In genomic region chr14:105301103-105301914, GRCh38 we compare ENCODE assay signal across 8 cellular contexts. TPM values are rescaled to one million over a fixed set of nuclear protein-coding genes. Genes with fewer than 3 reads are reported as not detected.
DNase-seq lines count a peak whose midpoint lies in the region; ATAC-seq and TF ChIP-seq lines count a peak whose summit lies in the region.

No MANE protein-coding gene starts in this region.

- H3K27me3 ChIP-seq in Panc1 (ENCODE audit: control insufficient read depth, insufficient read depth, low read length): no peaks in the 10 kb centered on the region
- H3K27me3 ChIP-seq in esophagus muscularis mucosa: no peaks in the 10 kb centered on the region
- H3K27me3 ChIP-seq in muscle layer of duodenum (ENCODE audit: low read depth, low read length): no peaks in the 10 kb centered on the region

- DNase-seq in DMS53 treated with DMSO at 0.1 percent for 48 hours (lab: John Stamatoyannopoulos, UW; ENCODE audit: unreplicated experiment) (peak; percentile 84), KG1 (lab: John Stamatoyannopoulos, UW) (peak; percentile 90), Panc1 (ENCODE audit: low read depth, low spot score) (peak; percentile 61), esophagus muscularis mucosa (ENCODE audit: extremely low spot score) (peak; percentile 99)
- peak; percentile 99 for DNase-seq in activated T-cell treated with anti-CD3 and anti-CD28 coated beads, Interleukin-2, amount 50 U/mL, for 72 hours
- peak; percentile 99 for DNase-seq in stimulated activated CD8-positive, alpha-beta memory T cell treated with anti-CD3 and anti-CD28 coated beads, Interleukin-7, amount 100 ng/mL, for 1 hour (ENCODE audit: low read depth in 2 of 2)

- H3K36me3 Mint-ChIP-seq in activated T-cell treated with anti-CD3 and anti-CD28 coated beads, Interleukin-2, amount 50 U/mL, for 72 hours (ENCODE audit: insufficient read depth in 2 of 2): peaks cover 3 to 4% of the 10 kb centered on the region in 2 donors

- no peak for TF ChIP-seq POLR2A in esophagus muscularis mucosa (IDR thresholded peaks at IDR 0.05; ENCODE audit: low read depth)

- H3K27ac ChIP-seq in Panc1 (ENCODE audit: low read length): 0 out of 2 replicates have a peak overlapping the region, but pooled peaks have one; percentile 57
- H3K27ac ChIP-seq in esophagus muscularis mucosa (replicated peaks in 1 of 4): peak overlapping the region; percentile 93 to 98 (median 95)
- no peak overlapping the region for H3K27ac ChIP-seq in muscle layer of duodenum (ENCODE audit: low read length)

- CTCF ChIA-PET in Panc1 (lab: Charles Lee): interaction anchor here (0.7 to 0.9 kb wide), 2 partner anchors 51 to 126 kb away, joined by 3 to 9 read pairs; no protein-coding TSS in a partner anchor

- H3K36me3 ChIP-seq in Panc1 (ENCODE audit: control insufficient read depth, insufficient read depth, low read length) (no peaks in the 10 kb centered on the region; the same call in 1 of the 2 replicates), esophagus muscularis mucosa (no peaks in the 10 kb centered on the region), muscle layer of duodenum (ENCODE audit: control insufficient read depth in 1 of 2, insufficient read depth in 2 of 2, low read length in 2 of 2) (no peaks in the 10 kb centered on the region)

- ATAC-seq in GM21723 (IDR thresholded peaks at IDR 0.05; ENCODE audit: unreplicated experiment) (peak; percentile 62), Panc1 (peak; percentile 90)
- ATAC-seq in activated T-cell treated with anti-CD3 and anti-CD28 coated beads, Interleukin-2, amount 50 U/mL, for 72 hours (replicated peaks in 1 of 2): peak; percentile 80 to 82

- POLR2A ChIA-PET in Panc1 (lab: Charles Lee): interaction anchor here (0.9 kb wide), 1 partner anchor 13 kb away, joined by 3 read pairs; the partner anchor contains the start of gene PACS2

- WGBS in esophagus muscularis mucosa: 14% methylated on average over 25 of the region's 65 CpGs

- in situ Hi-C loops in Panc1 (cut with HindIII; ENCODE audit: low pct_unique_long_range_greater_than_20kb, low sequenced_read_pairs): no loop called here

- H3K27me3 Mint-ChIP-seq in activated T-cell treated with anti-CD3 and anti-CD28 coated beads, Interleukin-2, amount 50 U/mL, for 72 hours (ENCODE audit: low read depth): no peaks in the 10 kb centered on the region

- H3K27ac Mint-ChIP-seq in activated T-cell treated with anti-CD3 and anti-CD28 coated beads, Interleukin-2, amount 50 U/mL, for 72 hours: peak overlapping the region; percentile 89

- H3K4me3 ChIP-seq in Panc1 (ENCODE audit: low read depth in 2 of 2, low read length in 2 of 2) (peak overlapping the region; percentile 54 to 71), esophagus muscularis mucosa (peak overlapping the region; percentile 64 to 85 (median 82)), muscle layer of duodenum (ENCODE audit: low read depth in 1 of 2, low read length in 2 of 2) (peak overlapping the region; percentile 57 to 85)

- TF ChIP-seq CTCF in Panc1 (IDR thresholded peaks at IDR 0.05): no peak
- TF ChIP-seq CTCF in esophagus muscularis mucosa (IDR thresholded peaks at IDR 0.05): no peak

- BruUV-seq in Panc1 (replicated peaks; lab: Mats Ljungman, UMichigan): no TSS peak

- intact Hi-C loops in Panc1 (cut with micrococcal nuclease; ENCODE audit: unreplicated experiment): no loop called here
- intact Hi-C loops in esophagus muscularis mucosa (cut with DNase I): no loop called here

- H3K9me3 ChIP-seq in Panc1 (ENCODE audit: control insufficient read depth, insufficient read depth, low read depth, low read length) (no peaks in the 10 kb centered on the region), esophagus muscularis mucosa (no peaks in the 10 kb centered on the region), muscle layer of duodenum (ENCODE audit: control insufficient read depth in 1 of 2, low read length in 2 of 2) (no peaks in the 10 kb centered on the region)

- H3K4me1 Mint-ChIP-seq in activated T-cell treated with anti-CD3 and anti-CD28 coated beads, Interleukin-2, amount 50 U/mL, for 72 hours (ENCODE audit: low read depth): peaks cover 55% of the 10 kb centered on the region

- TF ChIP-seq EP300 in esophagus muscularis mucosa (IDR thresholded peaks at IDR 0.05): no peak

- H3K4me1 ChIP-seq in Panc1 (ENCODE audit: control insufficient read depth, insufficient read depth, low read length) (no peaks in the 10 kb centered on the region), esophagus muscularis mucosa (peaks cover 18 to 32% (median 28%) of the 10 kb centered on the region in 4 donors), muscle layer of duodenum (ENCODE audit: control insufficient read depth in 1 of 2, insufficient read depth in 2 of 2, low read length in 2 of 2) (peaks cover 6 to 17% of the 10 kb centered on the region in 2 donors)

- H3K4me3 Mint-ChIP-seq in activated T-cell treated with anti-CD3 and anti-CD28 coated beads, Interleukin-2, amount 50 U/mL, for 72 hours: peak overlapping the region; percentile 85 to 94

- H3K9me3 Mint-ChIP-seq in activated T-cell treated with anti-CD3 and anti-CD28 coated beads, Interleukin-2, amount 50 U/mL, for 72 hours: no peaks in the 10 kb centered on the region

RNA-seq across cellular contexts. Expression of gene BRF1, which starts 0.5 kb away (rescaled TPM):
- total RNA-seq in Panc1 (2021; ENCODE audit: unreplicated experiment): 25.0 TPM
- polyA plus RNA-seq in Panc1 (2012; ENCODE audit: insufficient read length): 23.6 TPM
- total RNA-seq in activated T-cell treated with anti-CD3 and anti-CD28 coated beads, Interleukin-2, amount 50 U/mL, for 72 hours: 10 to 100 TPM; 31.3 to 34.5 TPM
- 10 to 100 TPM; 23.0 to 47.3 (median 41.4) TPM for total RNA-seq in esophagus muscularis mucosa

RNA-seq across cellular contexts. Expression of gene PACS2, which starts 13.2 kb away (rescaled TPM):
- total RNA-seq in Panc1 (2021; ENCODE audit: unreplicated experiment) (55.2 TPM), esophagus muscularis mucosa (10 to 100 TPM; 59.8 to 97.4 (median 71.2) TPM)
- polyA plus RNA-seq in Panc1 (2012; ENCODE audit: insufficient read length): 72.3 TPM
- 10 to 100 TPM; 36.5 to 44.9 TPM for total RNA-seq in activated T-cell treated with anti-CD3 and anti-CD28 coated beads, Interleukin-2, amount 50 U/mL, for 72 hours

RNA-seq across cellular contexts. Expression of gene BTBD6, which starts 53.0 kb away (rescaled TPM):
- 0.26 TPM for total RNA-seq in Panc1 (2021; ENCODE audit: unreplicated experiment)
- polyA plus RNA-seq in Panc1 (2012; ENCODE audit: insufficient read length): not detected
- 10 to 100 TPM; 25.8 to 28.8 TPM for total RNA-seq in activated T-cell treated with anti-CD3 and anti-CD28 coated beads, Interleukin-2, amount 50 U/mL, for 72 hours
- total RNA-seq in esophagus muscularis mucosa: 10 to 100 TPM; 56.1 to 72.5 (median 69.4) TPM

Comparison
In these comparisons a context has a peak if more than half of its experiments do, and no peak if none do; other contexts are left out.
1. RNA of gene BTBD6, which starts 53.0 kb away (total RNA-seq): 56.1 to 72.5 TPM in esophagus muscularis mucosa and 25.8 to 28.8 TPM in activated T-cell treated with anti-CD3 and anti-CD28 coated beads, Interleukin-2, amount 50 U/mL, for 72 hours; 0.26 TPM in Panc1 (single experiment); every median in the first group is over 10 times any median in the second.
2. Peak in every context shown above with its lines, with median percentiles within 50 percentile points of each other: DNase-seq, ATAC-seq and H3K4me3 ChIP-seq.